Comparison of ENCODE assay signal across 8 cellular contexts in the genomic region with DNA sequence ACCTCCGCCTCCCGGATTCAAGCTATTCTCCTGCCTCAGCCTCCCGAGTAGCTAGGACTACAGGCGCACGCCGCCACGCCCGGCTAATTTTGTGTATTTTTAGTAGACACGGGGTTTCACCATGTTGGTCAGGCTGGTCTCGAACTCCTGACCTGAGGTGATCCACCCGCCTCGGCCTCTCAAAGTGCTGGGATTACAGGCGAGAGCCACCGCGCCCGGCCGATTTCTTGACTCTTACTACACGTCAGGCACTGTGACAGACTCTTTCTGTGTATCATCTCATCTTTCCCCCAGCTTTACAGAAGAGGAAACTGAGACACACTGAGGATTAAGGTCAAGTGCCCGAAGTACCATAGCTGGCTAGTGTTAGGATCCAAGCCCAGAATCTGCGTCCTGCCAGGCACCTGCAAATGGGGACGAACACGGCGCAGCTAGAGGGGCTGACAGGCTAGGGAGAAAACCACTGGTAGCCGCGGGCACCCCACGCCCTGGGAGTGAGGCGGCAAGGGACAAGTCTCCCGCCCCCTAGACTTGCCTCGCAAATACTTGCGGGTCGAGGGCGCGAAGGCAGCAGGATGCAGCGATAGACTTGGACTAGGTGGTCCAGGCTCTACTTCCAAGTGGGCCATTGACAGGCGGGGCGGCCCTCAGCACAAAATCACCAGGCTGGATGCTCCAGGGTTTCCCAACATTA. TPM values are rescaled to one million over a fixed set of nuclear protein-coding genes. Genes with fewer than 3 reads are reported as not detected.
DNase-seq lines count a peak whose midpoint lies in the region; ATAC-seq and TF ChIP-seq lines count a peak whose summit lies in the region.

No MANE protein-coding gene starts in this region.

- no peak overlapping the region for H4K91ac ChIP-seq in neuronal stem cell (ENCODE audit: low read depth, low read length, poor library complexity)

- H2BK12ac ChIP-seq in neuronal stem cell (ENCODE audit: low read length): no peak overlapping the region

- H3K36me3 ChIP-seq in CD4-positive, alpha-beta memory T cell (ENCODE audit: insufficient read depth, low read length): peaks cover 7% of the 10 kb centered on the region
- H3K36me3 ChIP-seq in OCI-LY3 (replicated peaks; ENCODE audit: low read depth, low read length) (peaks cover 11% of the 10 kb centered on the region), neuronal stem cell (replicated peaks in 1 of 2; ENCODE audit: control insufficient read depth in 2 of 2, insufficient read depth in 2 of 2, low read length in 2 of 2) (peaks cover 4 to 21% of the 10 kb centered on the region in 2 donors), mesendoderm (ENCODE audit: control insufficient read depth, insufficient read depth, low read length) (no peaks in the 10 kb centered on the region)
- no peaks in the 10 kb centered on the region for H3K36me3 ChIP-seq in effector memory CD4-positive, alpha-beta T cell (ENCODE audit: control insufficient read depth, insufficient read depth, low read length)

- no peak overlapping the region for H4K5ac ChIP-seq in mesendoderm (ENCODE audit: low read length)

- peak overlapping the region; percentile 62 for H3K18ac ChIP-seq in neuronal stem cell (ENCODE audit: low read length)
- H3K18ac ChIP-seq in mesendoderm (ENCODE audit: low read length): no peak overlapping the region

- TF ChIP-seq CTCF in OCI-LY3 (IDR thresholded peaks at IDR 0.05; ENCODE audit: low read depth, low read length): no peak

- peak overlapping the region; percentile 91 to 98 (median 96) for H3K4me3 Mint-ChIP-seq in CD4-positive, alpha-beta memory T cell

- peaks cover 25 to 85% (median 49%) of the 10 kb centered on the region in 4 donors for H3K4me1 Mint-ChIP-seq in CD4-positive, alpha-beta memory T cell

- no peaks in the 10 kb centered on the region for H4K20me1 ChIP-seq in OCI-LY3 (ENCODE audit: insufficient read depth, low read length)

- H3K4me1 ChIP-seq in CD4-positive, alpha-beta memory T cell (ENCODE audit: insufficient read depth, low read length): peaks cover 68% of the 10 kb centered on the region
- H3K4me1 ChIP-seq in OCI-LY3 (ENCODE audit: low read length): peaks cover 40% of the 10 kb centered on the region
- peaks cover 20% of the 10 kb centered on the region for H3K4me1 ChIP-seq in effector memory CD4-positive, alpha-beta T cell (ENCODE audit: control insufficient read depth, insufficient read depth, low read length, poor library complexity, severe bottlenecking)
- peaks cover 10 to 21% of the 10 kb centered on the region in 2 donors for H3K4me1 ChIP-seq in neuronal stem cell (ENCODE audit: control insufficient read depth in 2 of 2, insufficient read depth in 1 of 2, low read depth in 1 of 2, low read length in 2 of 2)
- H3K4me1 ChIP-seq in mesendoderm (ENCODE audit: control insufficient read depth, low read depth, low read length): peaks cover 6% of the 10 kb centered on the region

- H3K14ac ChIP-seq in neuronal stem cell (ENCODE audit: low read length): no peak overlapping the region

- intact Hi-C loops in CD4-positive, alpha-beta memory T cell (cut with micrococcal nuclease): loop anchor here (10.0 kb wide), 1 partner anchor 166 kb away; a partner anchor contains a TSS
- intact Hi-C loops in sciatic nerve (cut with DNase I): no loop called here

- H3K9me3 Mint-ChIP-seq in CD4-positive, alpha-beta memory T cell: peaks cover 0 to under 1% (median 0%) of the 10 kb centered on the region in 8 donors

- DNase-seq in CD4-positive, alpha-beta memory T cell: peak in 1 of 5 donors; percentile 19
- no peak for DNase-seq in effector memory CD4-positive, alpha-beta T cell
- no peak for DNase-seq in neuronal stem cell (ENCODE audit: low spot score)
- no peak for DNase-seq in sciatic nerve (ENCODE audit: low spot score)
- no peak for DNase-seq in NCI-H2227 treated with DMSO at 0.1 percent for 48 hours (lab: John Stamatoyannopoulos, UW)
- DNase-seq in mesendoderm: no peak

- H2AFZ ChIP-seq in OCI-LY3 (ENCODE audit: low read depth, low read length): peak overlapping the region; percentile 96
- peak overlapping the region; percentile 99 for H2AFZ ChIP-seq in neuronal stem cell (ENCODE audit: low read length)

- H2AK5ac ChIP-seq in neuronal stem cell (ENCODE audit: low read depth, low read length) (peak overlapping the region; percentile 94), mesendoderm (ENCODE audit: low read length) (no peak overlapping the region)

- no peak for ATAC-seq in sciatic nerve
- no peak for ATAC-seq in GM18502 (IDR thresholded peaks at IDR 0.05; ENCODE audit: poor library complexity, unreplicated experiment)

- H3K23ac ChIP-seq in neuronal stem cell (ENCODE audit: low read depth, low read length, poor library complexity) (peak overlapping the region; percentile 83), mesendoderm (ENCODE audit: low read length) (no peak overlapping the region)

- no peaks in the 10 kb centered on the region for H3K27me3 ChIP-seq in CD4-positive, alpha-beta memory T cell (ENCODE audit: insufficient read depth, low read length)
- H3K27me3 ChIP-seq in OCI-LY3 (ENCODE audit: low read depth, low read length) (peaks cover 22% of the 10 kb centered on the region), neuronal stem cell (ENCODE audit: control insufficient read depth in 3 of 3, insufficient read depth in 3 of 3, low read depth in 1 of 3, low read length in 3 of 3) (peaks cover 0 to 25% (median 0%) of the 10 kb centered on the region in 3 experiments), mesendoderm (ENCODE audit: insufficient read depth, low read length, poor library complexity) (peaks cover 22% of the 10 kb centered on the region)
- H3K27me3 ChIP-seq in effector memory CD4-positive, alpha-beta T cell (replicated peaks; ENCODE audit: control insufficient read depth, insufficient read depth, low read length, poor library complexity, severe bottlenecking): no peaks in the 10 kb centered on the region

- no peak overlapping the region for H3K56ac ChIP-seq in mesendoderm (ENCODE audit: low read length)

- CTCF ChIA-PET in CD4-positive, alpha-beta memory T cell (lab: Charles Lee; ENCODE audit: partially characterized antibody): interaction anchor here (0.7 to 15.3 kb wide), 14 partner anchors 7 to 265 kb away, joined by 3 to 178 read pairs (median 7); a partner anchor contains a TSS

- H2BK15ac ChIP-seq in neuronal stem cell (ENCODE audit: low read length) (peak overlapping the region; percentile 75), mesendoderm (replicated peaks; ENCODE audit: low read depth) (no peak overlapping the region)

- H3K4ac ChIP-seq in neuronal stem cell (ENCODE audit: low read length): no peak overlapping the region
- H3K4ac ChIP-seq in mesendoderm (ENCODE audit: low read depth, low read length): no peak overlapping the region

- H2BK5ac ChIP-seq in neuronal stem cell (ENCODE audit: low read length) (no peak overlapping the region), mesendoderm (ENCODE audit: low read length) (no peak overlapping the region)

- H3K27me3 Mint-ChIP-seq in CD4-positive, alpha-beta memory T cell: no peaks in the 10 kb centered on the region

- WGBS in neuronal stem cell (ENCODE audit: extremely low coverage in 2 of 2, insufficient read length in 2 of 2, insufficient replicate concordance in 1 of 2), 2 donors: no CpG with 5 or more reads among the region's 36 CpGs
- WGBS in mesendoderm (ENCODE audit: extremely low coverage, insufficient coverage, low lambda C conversion rate): no CpG with 5 or more reads among the region's 36 CpGs

- H3K9ac ChIP-seq in OCI-LY3 (ENCODE audit: low read length): peak overlapping the region; percentile 58
- peak overlapping the region; percentile 47 for H3K9ac ChIP-seq in neuronal stem cell (ENCODE audit: low read depth, low read length, poor library complexity)
- H3K9ac ChIP-seq in mesendoderm (ENCODE audit: low read length): no peak overlapping the region

- H3K4me3 ChIP-seq in CD4-positive, alpha-beta memory T cell (ENCODE audit: low read length in 2 of 2): peak overlapping the region in 1 of 2 donors; percentile 89
- H3K4me3 ChIP-seq in OCI-LY3 (ENCODE audit: low read length) (peak overlapping the region; percentile 83), neuronal stem cell (ENCODE audit: low read length in 2 of 2) (peak overlapping the region in 1 of 2 donors; percentile 50), mesendoderm (ENCODE audit: low read length) (no peak overlapping the region)
- peak overlapping the region; percentile 91 for H3K4me3 ChIP-seq in effector memory CD4-positive, alpha-beta T cell (ENCODE audit: insufficient read depth, low read depth, low read length, poor library complexity, severe bottlenecking)

- no peaks in the 10 kb centered on the region for H3K9me3 ChIP-seq in CD4-positive, alpha-beta memory T cell (ENCODE audit: control insufficient read depth in 1 of 2, low read length in 2 of 2)
- no peaks in the 10 kb centered on the region for H3K9me3 ChIP-seq in OCI-LY3 (ENCODE audit: insufficient read depth, low read length)
- H3K9me3 ChIP-seq in effector memory CD4-positive, alpha-beta T cell (ENCODE audit: control insufficient read depth, low read length): no peaks in the 10 kb centered on the region
- H3K9me3 ChIP-seq in neuronal stem cell (replicated peaks in 1 of 2; ENCODE audit: control insufficient read depth in 2 of 2, insufficient read depth in 1 of 2, low read depth in 1 of 2, low read length in 2 of 2): peaks cover 0 to 3% of the 10 kb centered on the region in 2 donors

- peak overlapping the region; percentile 95 to 98 (median 97) for H3K27ac Mint-ChIP-seq in CD4-positive, alpha-beta memory T cell

- H4K8ac ChIP-seq in neuronal stem cell (ENCODE audit: low read depth, low read length): no peak overlapping the region
- no peak overlapping the region for H4K8ac ChIP-seq in mesendoderm (ENCODE audit: low read depth, low read length)

- H3K4me2 ChIP-seq in OCI-LY3 (ENCODE audit: low read length) (peak overlapping the region; percentile 81), neuronal stem cell (ENCODE audit: insufficient read depth, low read length, poor library complexity, severe bottlenecking) (no peak overlapping the region), mesendoderm (ENCODE audit: low read length) (no peak overlapping the region)

- H3K79me2 ChIP-seq in OCI-LY3 (ENCODE audit: low read length) (peaks cover 10% of the 10 kb centered on the region), mesendoderm (ENCODE audit: control insufficient read depth, insufficient read depth, low read length) (no peaks in the 10 kb centered on the region)

- peaks cover 36 to 53% of the 10 kb centered on the region in 2 donors for H3K36me3 Mint-ChIP-seq in CD4-positive, alpha-beta memory T cell

- H2BK120ac ChIP-seq in neuronal stem cell (ENCODE audit: low read depth, low read length): no peak overlapping the region
- no peak overlapping the region for H2BK120ac ChIP-seq in mesendoderm (ENCODE audit: low read depth, low read length)

- no peaks in the 10 kb centered on the region for H3K79me1 ChIP-seq in neuronal stem cell (ENCODE audit: low read depth, low read length)
- no peaks in the 10 kb centered on the region for H3K79me1 ChIP-seq in mesendoderm (ENCODE audit: low read length)

- peak overlapping the region; percentile 77 for H3K27ac ChIP-seq in CD4-positive, alpha-beta memory T cell (ENCODE audit: low read depth, low read length)
- no peak overlapping the region for H3K27ac ChIP-seq in OCI-LY3 (ENCODE audit: low read length)
- peak overlapping the region; percentile 87 for H3K27ac ChIP-seq in effector memory CD4-positive, alpha-beta T cell (ENCODE audit: insufficient read depth, low read length, poor library complexity, severe bottlenecking)
- H3K27ac ChIP-seq in neuronal stem cell (replicated peaks; ENCODE audit: low read length): no peak overlapping the region
- no peak overlapping the region for H3K27ac ChIP-seq in mesendoderm (ENCODE audit: low read depth, low read length)

- POLR2A ChIA-PET in CD4-positive, alpha-beta memory T cell (lab: Charles Lee; ENCODE audit: partially characterized antibody): interaction anchor here (0.6 to 12.8 kb wide), 22 partner anchors 10 to 996 kb away, joined by 3 to 280 read pairs (median 6); a partner anchor contains a TSS

RNA-seq across cellular contexts. Expression of a gene that starts 1.1 kb away (rescaled TPM):
- 10 to 100 TPM; 39.1 to 40.9 TPM for total RNA-seq in CD4-positive, alpha-beta memory T cell
- polyA plus RNA-seq in CD4-positive, alpha-beta memory T cell: 10 to 100 TPM; 10.3 to 19.3 TPM
- polyA plus RNA-seq in neuronal stem cell (2013, experiment 1 of 2): 30.4 TPM
- polyA plus RNA-seq in neuronal stem cell (2013, experiment 2 of 2): 29.3 TPM
- total RNA-seq in sciatic nerve: 28.6 TPM
- 18.5 TPM for polyA plus RNA-seq in mesendoderm (2013, experiment 1 of 2)
- 19.3 TPM for polyA plus RNA-seq in mesendoderm (2013, experiment 2 of 2)

Comparison
In these comparisons a context has a peak if more than half of its experiments do, and no peak if none do; other contexts are left out.
1. H3K27ac ChIP-seq: peak in CD4-positive, alpha-beta memory T cell (single experiment) and effector memory CD4-positive, alpha-beta T cell (single experiment); none in OCI-LY3 (single experiment), neuronal stem cell (single experiment) and mesendoderm (single experiment).